ENCODE assay signal across 18 cellular contexts in the genomic region with DNA sequence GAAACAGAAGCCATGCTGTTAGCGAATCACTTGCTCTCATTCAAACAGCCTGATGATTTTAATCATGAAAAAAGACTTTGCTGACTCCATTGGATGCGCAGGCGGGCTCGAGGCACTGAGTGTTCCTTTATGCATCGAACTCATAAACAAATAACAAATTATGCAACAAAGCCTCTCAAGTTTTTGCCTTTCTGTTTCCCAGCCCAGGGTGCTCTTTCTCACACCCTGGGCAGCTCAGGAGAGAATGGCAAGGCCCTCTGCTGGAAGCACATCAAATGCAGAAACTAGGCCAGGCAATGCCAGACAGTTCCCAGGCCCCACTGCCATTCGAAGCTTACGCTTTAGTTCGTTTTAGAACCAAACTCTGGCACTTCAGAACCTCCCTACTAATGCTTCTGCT. TPM values are rescaled to one million over a fixed set of nuclear protein-coding genes. Genes with fewer than 3 reads are reported as not detected.
DNase-seq lines count a peak whose midpoint lies in the region; ATAC-seq and TF ChIP-seq lines count a peak whose summit lies in the region.
"Had no signal": no experiment of that assay in that cellular context is flagged by ENCODE, and none has a peak within 500 bp of the region (broad histone marks: within the 10 kb centered on the region; RNA-seq: fewer than 3 reads in every experiment).

No MANE protein-coding gene starts in this region.

- TF ChIP-seq CTCF in GM23338 (conservative IDR thresholded peaks at IDR 0.05; ENCODE audit: low read depth in 2 of 2) (peak in 1 of 2 experiments; percentile 57; a peak in 3 of 4 replicates), WERI-Rb-1 (IDR thresholded peaks at IDR 0.05; ENCODE audit: low read depth, low read length) (peak; percentile 50)

- no peak overlapping the region for H3K4me3 Mint-ChIP-seq in GM23338
- H3K4me3 Mint-ChIP-seq in stimulated activated effector memory CD8-positive, alpha-beta T cell treated with anti-CD3 and anti-CD28 coated beads, Interleukin-12 subunit alpha, Interleukin-12 subunit beta, amount 100 ng/mL, for 72 hours = no peak overlapping the region
- H3K4me3 Mint-ChIP-seq: activated naive CD4-positive, alpha-beta T cell treated with anti-CD3 and anti-CD28 coated beads for 36 hours; central memory CD8-positive, alpha-beta T cell had no signal

- H3K9me2 ChIP-seq in GM23338 (ENCODE audit: insufficient read depth) = no peaks in the 10 kb centered on the region

- no peaks in the 10 kb centered on the region for H3K36me3 Mint-ChIP-seq in GM23338 (ENCODE audit: low read depth)
- no peaks in the 10 kb centered on the region for H3K36me3 Mint-ChIP-seq in stimulated activated effector memory CD8-positive, alpha-beta T cell treated with anti-CD3 and anti-CD28 coated beads, Interleukin-12 subunit alpha, Interleukin-12 subunit beta, amount 100 ng/mL, for 72 hours

- no peaks in the 10 kb centered on the region for H3K79me2 ChIP-seq in GM23338 (replicated peaks; ENCODE audit: insufficient read depth)

- no peak overlapping the region for H3K4me2 ChIP-seq in GM23338

- no peaks in the 10 kb centered on the region for H4K20me1 ChIP-seq in GM23338 (replicated peaks; ENCODE audit: insufficient read depth)

- no peak overlapping the region for H3K4me3 ChIP-seq in GM23338
- no peak overlapping the region for H3K4me3 ChIP-seq in WERI-Rb-1 (ENCODE audit: low read depth, low read length)
- H3K4me3 ChIP-seq: heart left ventricle, SK-N-MC had no signal

- H3K27me3 ChIP-seq in GM23338 (ENCODE audit: insufficient read depth) (no peaks in the 10 kb centered on the region), WERI-Rb-1 (ENCODE audit: insufficient read depth, low read depth, severe bottlenecking) (no peaks in the 10 kb centered on the region)
- H3K27me3 ChIP-seq: heart left ventricle had no signal

- H3K36me3 ChIP-seq in GM23338 (ENCODE audit: insufficient read depth) (no peaks in the 10 kb centered on the region), WERI-Rb-1 (no peaks in the 10 kb centered on the region)
- H3K36me3 ChIP-seq: heart left ventricle had no signal

- H3K27ac Mint-ChIP-seq in GM23338 = no peak overlapping the region
- no peak overlapping the region for H3K27ac Mint-ChIP-seq in stimulated activated effector memory CD8-positive, alpha-beta T cell treated with anti-CD3 and anti-CD28 coated beads, Interleukin-12 subunit alpha, Interleukin-12 subunit beta, amount 100 ng/mL, for 72 hours
- H3K27ac Mint-ChIP-seq: activated naive CD4-positive, alpha-beta T cell treated with anti-CD3 and anti-CD28 coated beads for 36 hours had no signal

- ATAC-seq in GM23338 (peak; percentile 92), HG03342 (IDR thresholded peaks at IDR 0.05; ENCODE audit: unreplicated experiment) (no peak)
- ATAC-seq in stimulated activated naive CD8-positive, alpha-beta T cell treated with anti-CD3 and anti-CD28 coated beads, Interleukin-15, Interleukin-2, amounts not matched to agents 100 U/mL and 50 U/mL, for 24 hours = no peak
- no peak for ATAC-seq in stimulated activated effector memory CD8-positive, alpha-beta T cell treated with anti-CD3 and anti-CD28 coated beads, Interleukin-12 subunit alpha, Interleukin-12 subunit beta, amount 100 ng/mL, for 72 hours
- ATAC-seq: heart left ventricle had no signal

- peak overlapping the region; percentile 66; the same call in 1 of the 2 replicates for H2AFZ ChIP-seq in GM23338

- H3K4me1 Mint-ChIP-seq in GM23338 = no peaks in the 10 kb centered on the region
- H3K4me1 Mint-ChIP-seq in stimulated activated effector memory CD8-positive, alpha-beta T cell treated with anti-CD3 and anti-CD28 coated beads, Interleukin-12 subunit alpha, Interleukin-12 subunit beta, amount 100 ng/mL, for 72 hours = no peaks in the 10 kb centered on the region
- H3K4me1 Mint-ChIP-seq: central memory CD8-positive, alpha-beta T cell had no signal

- no peaks in the 10 kb centered on the region for H3K4me1 ChIP-seq in GM23338 (ENCODE audit: insufficient read depth)
- H3K4me1 ChIP-seq: heart left ventricle had no signal

- no peaks in the 10 kb centered on the region for H3K9me3 Mint-ChIP-seq in GM23338
- H3K9me3 Mint-ChIP-seq in stimulated activated effector memory CD8-positive, alpha-beta T cell treated with anti-CD3 and anti-CD28 coated beads, Interleukin-12 subunit alpha, Interleukin-12 subunit beta, amount 100 ng/mL, for 72 hours = no peaks in the 10 kb centered on the region
- H3K9me3 Mint-ChIP-seq: activated naive CD4-positive, alpha-beta T cell treated with anti-CD3 and anti-CD28 coated beads for 36 hours; central memory CD8-positive, alpha-beta T cell had no signal

- no peaks in the 10 kb centered on the region for H3F3A ChIP-seq in GM23338 (replicated peaks; ENCODE audit: low read depth)

- H3K27me3 Mint-ChIP-seq in GM23338 (ENCODE audit: insufficient read depth, low read depth, poor library complexity) = peaks cover 5% of the 10 kb centered on the region

- H3K9me3 ChIP-seq in WERI-Rb-1 (ENCODE audit: severe bottlenecking) = no peaks in the 10 kb centered on the region
- H3K9me3 ChIP-seq: heart left ventricle had no signal

- H3K27ac ChIP-seq in GM23338 (ENCODE audit: low read depth) (no peak overlapping the region), WERI-Rb-1 (no peak overlapping the region)
- H3K27ac ChIP-seq: heart left ventricle, SK-N-MC had no signal

- peak; percentile 45 for DNase-seq in GM23338 (ENCODE audit: low spot score)
- DNase-seq in WERI-Rb-1 = peak; percentile 21
- DNase-seq in globus pallidus (ENCODE audit: low spot score) = peak; percentile 70
- DNase-seq in occipital lobe (lab: John Stamatoyannopoulos, UW) = peak; percentile 21
- DNase-seq in stimulated activated naive CD8-positive, alpha-beta T cell treated with anti-CD3 and anti-CD28 coated beads, Interleukin-15, Interleukin-2, amounts not matched to agents 100 U/mL and 50 U/mL, for 24 hours = no peak
- no peak for DNase-seq in stimulated activated effector memory CD8-positive, alpha-beta T cell treated with anti-CD3 and anti-CD28 coated beads, Interleukin-12 subunit alpha, Interleukin-12 subunit beta, amount 100 ng/mL, for 72 hours (ENCODE audit: low spot score in 2 of 2)
- DNase-seq in DMS79 (lab: John Stamatoyannopoulos, UW) = no peak
- DNase-seq: activated naive CD4-positive, alpha-beta T cell treated with anti-CD3 and anti-CD28 coated beads for 36 hours; EL; heart left ventricle; NCI-H226; stimulated activated CD4-positive, alpha-beta T cell treated with anti-CD3 and anti-CD28 coated beads, Interleukin-1b, Interleukin-23, amount 100 ng/mL, for 48 hours; trophoblast cell had no signal

TF ChIP-seq in GM23338, 12 proteins besides CTCF, POLR2A, EP300 and RAD21 (continues in another document):
- TF ChIP-seq JUNB (IDR thresholded peaks at IDR 0.05; ENCODE audit: unreplicated experiment) = no peak
- no peak for TF ChIP-seq ZNF331 (CRISPR knock-in tag; IDR thresholded peaks at IDR 0.05; ENCODE audit: low read depth)
- no peak for TF ChIP-seq EZH2phosphoT487 (IDR thresholded peaks at IDR 0.05; ENCODE audit: unreplicated experiment)
- no peak for TF ChIP-seq ZNF114 (CRISPR knock-in tag; IDR thresholded peaks at IDR 0.05)
- TF ChIP-seq CREB1 (CRISPR knock-in tag; IDR thresholded peaks at IDR 0.05; ENCODE audit: low read depth) = no peak
- TF ChIP-seq, protein P1, sequence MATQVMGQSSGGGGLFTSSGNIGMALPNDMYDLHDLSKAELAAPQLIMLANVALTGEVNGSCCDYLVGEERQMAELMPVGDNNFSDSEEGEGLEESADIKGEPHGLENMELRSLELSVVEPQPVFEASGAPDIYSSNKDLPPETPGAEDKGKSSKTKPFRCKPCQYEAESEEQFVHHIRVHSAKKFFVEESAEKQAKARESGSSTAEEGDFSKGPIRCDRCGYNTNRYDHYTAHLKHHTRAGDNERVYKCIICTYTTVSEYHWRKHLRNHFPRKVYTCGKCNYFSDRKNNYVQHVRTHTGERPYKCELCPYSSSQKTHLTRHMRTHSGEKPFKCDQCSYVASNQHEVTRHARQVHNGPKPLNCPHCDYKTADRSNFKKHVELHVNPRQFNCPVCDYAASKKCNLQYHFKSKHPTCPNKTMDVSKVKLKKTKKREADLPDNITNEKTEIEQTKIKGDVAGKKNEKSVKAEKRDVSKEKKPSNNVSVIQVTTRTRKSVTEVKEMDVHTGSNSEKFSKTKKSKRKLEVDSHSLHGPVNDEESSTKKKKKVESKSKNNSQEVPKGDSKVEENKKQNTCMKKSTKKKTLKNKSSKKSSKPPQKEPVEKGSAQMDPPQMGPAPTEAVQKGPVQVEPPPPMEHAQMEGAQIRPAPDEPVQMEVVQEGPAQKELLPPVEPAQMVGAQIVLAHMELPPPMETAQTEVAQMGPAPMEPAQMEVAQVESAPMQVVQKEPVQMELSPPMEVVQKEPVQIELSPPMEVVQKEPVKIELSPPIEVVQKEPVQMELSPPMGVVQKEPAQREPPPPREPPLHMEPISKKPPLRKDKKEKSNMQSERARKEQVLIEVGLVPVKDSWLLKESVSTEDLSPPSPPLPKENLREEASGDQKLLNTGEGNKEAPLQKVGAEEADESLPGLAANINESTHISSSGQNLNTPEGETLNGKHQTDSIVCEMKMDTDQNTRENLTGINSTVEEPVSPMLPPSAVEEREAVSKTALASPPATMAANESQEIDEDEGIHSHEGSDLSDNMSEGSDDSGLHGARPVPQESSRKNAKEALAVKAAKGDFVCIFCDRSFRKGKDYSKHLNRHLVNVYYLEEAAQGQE (IDR thresholded peaks at IDR 0.05; ENCODE audit: unreplicated experiment) = no peak
- no peak for TF ChIP-seq NANOG (IDR thresholded peaks at IDR 0.05; ENCODE audit: borderline replicate concordance)
- no peak for TF ChIP-seq EZH2 (IDR thresholded peaks at IDR 0.05; ENCODE audit: low read depth, unreplicated experiment)
- no peak for TF ChIP-seq STAT1 (IDR thresholded peaks at IDR 0.05; ENCODE audit: unreplicated experiment)
- no peak for TF ChIP-seq POLR2AphosphoS5 (IDR thresholded peaks at IDR 0.05; ENCODE audit: low read depth)
- TF ChIP-seq, protein P2, sequence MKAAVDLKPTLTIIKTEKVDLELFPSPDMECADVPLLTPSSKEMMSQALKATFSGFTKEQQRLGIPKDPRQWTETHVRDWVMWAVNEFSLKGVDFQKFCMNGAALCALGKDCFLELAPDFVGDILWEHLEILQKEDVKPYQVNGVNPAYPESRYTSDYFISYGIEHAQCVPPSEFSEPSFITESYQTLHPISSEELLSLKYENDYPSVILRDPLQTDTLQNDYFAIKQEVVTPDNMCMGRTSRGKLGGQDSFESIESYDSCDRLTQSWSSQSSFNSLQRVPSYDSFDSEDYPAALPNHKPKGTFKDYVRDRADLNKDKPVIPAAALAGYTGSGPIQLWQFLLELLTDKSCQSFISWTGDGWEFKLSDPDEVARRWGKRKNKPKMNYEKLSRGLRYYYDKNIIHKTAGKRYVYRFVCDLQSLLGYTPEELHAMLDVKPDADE (IDR thresholded peaks at IDR 0.05) = no peak

RNA-seq across cellular contexts. Expression of a gene that starts 19.8 kb away (rescaled TPM):
- total RNA-seq in GM23338 (2014; rRNA removed; shearing (Covaris generic)) = 1.3 and 1.5 TPM in 2 replicates
- 1.2 and 1.4 TPM in 2 replicates for polyA plus RNA-seq in GM23338 (2016; fragmentation: Nextera tagmentation; extraction: Ambion mirVana)
- total RNA-seq in occipital lobe = 0.78 TPM
- total RNA-seq: activated naive CD4-positive, alpha-beta T cell treated with anti-CD3 and anti-CD28 coated beads for 36 hours; HT1080; renal cortical epithelial cell had no signal

Comparison
In these comparisons a context has a peak if more than half of its experiments do, and no peak if none do; other contexts are left out.
1. DNase-seq: peak in GM23338 (single experiment), WERI-Rb-1 (single experiment), globus pallidus (single experiment) and occipital lobe (single experiment); none in stimulated activated naive CD8-positive, alpha-beta T cell treated with anti-CD3 and anti-CD28 coated beads, Interleukin-15, Interleukin-2, amounts not matched to agents 100 U/mL and 50 U/mL, for 24 hours (single experiment), stimulated activated effector memory CD8-positive, alpha-beta T cell treated with anti-CD3 and anti-CD28 coated beads, Interleukin-12 subunit alpha, Interleukin-12 subunit beta, amount 100 ng/mL, for 72 hours (0 of 2) and DMS79 (single experiment).